Comparison of ENCODE assay signal across 1 cellular context in genomic region chr3:187997946-187998561, GRCh38.
A peak's percentile ranks its signal among the peaks of the same experiment; 100 is the strongest.
TF ChIP-seq lines count a peak whose summit lies in the region.

No MANE protein-coding gene starts in this region.

TF ChIP-seq in HepG2, 621 proteins besides CTCF, POLR2A, EP300 and RAD21 (continued from another document and continues in another):
- TF ChIP-seq ZNF280D (CRISPR knock-in tag; IDR thresholded peaks at IDR 0.05) (no peak), PAX8 (CRISPR knock-in tag; IDR thresholded peaks at IDR 0.05; ENCODE audit: borderline replicate concordance) (0 out of 2 replicates have a peak, but pooled peaks have one; percentile 68), LCORL (IDR thresholded peaks at IDR 0.05) (peak; percentile 13; the same call in 1 of the 2 replicates), LCORL (CRISPR knock-in tag; IDR thresholded peaks at IDR 0.05) (peak; percentile 93), ZNF17 (CRISPR knock-in tag; IDR thresholded peaks at IDR 0.05) (no peak), PLRG1 (conservative IDR thresholded peaks at IDR 0.05) (no peak), THAP11 (CRISPR knock-in tag; IDR thresholded peaks at IDR 0.05) (peak; percentile 52; the same call in 1 of the 2 replicates), IRX3 (CRISPR knock-in tag; IDR thresholded peaks at IDR 0.05; ENCODE audit: borderline replicate concordance, low read depth) (no peak), ZFYVE20 (CRISPR knock-in tag; IDR thresholded peaks at IDR 0.05; ENCODE audit: borderline replicate concordance, low read depth) (no peak), SRSF1 (optimal IDR thresholded peaks at IDR 0.05; ENCODE audit: low read depth, low read length) (no peak), ETV5 (CRISPR knock-in tag; IDR thresholded peaks at IDR 0.05; ENCODE audit: borderline replicate concordance) (peak; percentile 50; the same call in 1 of the 2 replicates), ONECUT2 (CRISPR knock-in tag; IDR thresholded peaks at IDR 0.05) (peak; percentile 40; the same call in 1 of the 2 replicates), ZNF407 (CRISPR knock-in tag; IDR thresholded peaks at IDR 0.05; ENCODE audit: not compliant biosample characterization) (no peak), KDM4B (CRISPR knock-in tag; IDR thresholded peaks at IDR 0.05) (no peak), SALL1 (CRISPR knock-in tag; IDR thresholded peaks at IDR 0.05) (peak; percentile 73; the same call in 1 of the 2 replicates), MXD4 (CRISPR knock-in tag; IDR thresholded peaks at IDR 0.05) (no peak; the same call in 1 of the 2 replicates), ZNF597 (CRISPR knock-in tag; IDR thresholded peaks at IDR 0.05) (no peak), HNRNPL (IDR thresholded peaks at IDR 0.05; ENCODE audit: low read depth, low read length) (no peak), ZNF709 (CRISPR knock-in tag; IDR thresholded peaks at IDR 0.05) (no peak), ATF7-NPFF (CRISPR knock-in tag; IDR thresholded peaks at IDR 0.05; ENCODE audit: low read depth) (no peak), ZNF530 (CRISPR knock-in tag; IDR thresholded peaks at IDR 0.05; ENCODE audit: low read depth) (no peak), ZNF839 (CRISPR knock-in tag; IDR thresholded peaks at IDR 0.05; ENCODE audit: borderline replicate concordance) (no peak), MTERF4 (CRISPR knock-in tag; IDR thresholded peaks at IDR 0.05) (no peak), ATF4 (CRISPR knock-in tag; IDR thresholded peaks at IDR 0.05) (peak in 1 of 2 experiments; percentile 49; a peak in 2 of 4 replicates), TBX2 (CRISPR knock-in tag; IDR thresholded peaks at IDR 0.05; ENCODE audit: borderline replicate concordance) (peak; percentile 71), ZNF234 (CRISPR knock-in tag; conservative IDR thresholded peaks at IDR 0.05) (no peak), ZNF782 (CRISPR knock-in tag; IDR thresholded peaks at IDR 0.05; ENCODE audit: borderline replicate concordance) (peak; percentile 59; the same call in 1 of the 2 replicates), KAT8 (CRISPR knock-in tag; IDR thresholded peaks at IDR 0.05) (0 out of 2 replicates have a peak, but pooled peaks have one; percentile 15), HOXA3 (CRISPR knock-in tag; IDR thresholded peaks at IDR 0.05) (peak; percentile 59), ZNF784 (CRISPR knock-in tag; IDR thresholded peaks at IDR 0.05; ENCODE audit: borderline replicate concordance) (no peak), NFIB (CRISPR knock-in tag; IDR thresholded peaks at IDR 0.05; ENCODE audit: borderline replicate concordance) (no peak), FIP1L1 (IDR thresholded peaks at IDR 0.05; ENCODE audit: borderline replicate concordance, insufficient read depth, low read depth, low read length) (no peak), SATB2 (CRISPR knock-in tag; IDR thresholded peaks at IDR 0.05) (no peak), ZNF274 (CRISPR knock-in tag; IDR thresholded peaks at IDR 0.05) (no peak), PCBP1 (IDR thresholded peaks at IDR 0.05; ENCODE audit: borderline replicate concordance, low read depth, low read length) (no peak), GPN1 (CRISPR knock-in tag; IDR thresholded peaks at IDR 0.05; ENCODE audit: borderline replicate concordance) (no peak), ZNF629 (CRISPR knock-in tag; conservative IDR thresholded peaks at IDR 0.05) (peak; percentile 85), ZNF777 (CRISPR knock-in tag; IDR thresholded peaks at IDR 0.05) (no peak), SP140L (CRISPR knock-in tag; IDR thresholded peaks at IDR 0.05; ENCODE audit: borderline replicate concordance) (no peak), ZNF781 (CRISPR knock-in tag; IDR thresholded peaks at IDR 0.05; ENCODE audit: borderline replicate concordance, not compliant biosample characterization) (no peak), EZH2 (conservative IDR thresholded peaks at IDR 0.05; ENCODE audit: low read depth, low read length) (no peak), ZNF513 (CRISPR knock-in tag; conservative IDR thresholded peaks at IDR 0.05) (no peak), PPARG (CRISPR knock-in tag; conservative IDR thresholded peaks at IDR 0.05) (peak; percentile 83), ZBTB33 (CRISPR knock-in tag; IDR thresholded peaks at IDR 0.05) (no peak), MAZ (IDR thresholded peaks at IDR 0.05; ENCODE audit: borderline replicate concordance, low read depth, low read length) (no peak), MAZ (CRISPR knock-in tag; IDR thresholded peaks at IDR 0.05; ENCODE audit: low read depth) (no peak)
